ENCODE assay signal across 9 cellular contexts in genomic region chrX:154401045-154401799, GRCh38. TPM values are rescaled to one million over a fixed set of nuclear protein-coding genes. Genes with fewer than 3 reads are reported as not detected.
DNase-seq lines count a peak whose midpoint lies in the region; ATAC-seq and TF ChIP-seq lines count a peak whose summit lies in the region.
"Had no signal": no experiment of that assay in that cellular context is flagged by ENCODE, and none has a peak within 500 bp of the region (broad histone marks: within the 10 kb centered on the region; RNA-seq: fewer than 3 reads in every experiment).

No MANE protein-coding gene starts in this region.

- DNase-seq in natural killer cell treated with Interleukin-12 subunit alpha and Interleukin-12 subunit beta and Interleukin-15 and Interleukin-18, amount 100 ng/mL, for 72 hours (ENCODE audit: low spot score) = no peak
- no peak for DNase-seq in natural killer cell
- DNase-seq in endothelial cell (ENCODE audit: low spot score) = no peak
- no peak for DNase-seq in NK-92 (lab: John Stamatoyannopoulos, UW; ENCODE audit: unreplicated experiment)
- no peak for DNase-seq in mucosa of gallbladder (ENCODE audit: low spot score)
- DNase-seq in tibial artery = no peak
- DNase-seq: activated CD4-positive, CD25-positive, alpha-beta regulatory T cell treated with anti-CD3 and anti-CD28 coated beads, Interleukin-2, amount 50 U/mL, for 72 hours had no signal

- ATAC-seq in natural killer cell treated with Interleukin-12 subunit alpha and Interleukin-12 subunit beta and Interleukin-15 and Interleukin-18, amount 100 ng/mL, for 72 hours = no peak
- no peak for ATAC-seq in natural killer cell

- H3K27me3 Mint-ChIP-seq in natural killer cell treated with Interleukin-12 subunit alpha and Interleukin-12 subunit beta and Interleukin-15 and Interleukin-18, amount 100 ng/mL, for 72 hours = peaks cover 0 to 5% of the 10 kb centered on the region in 2 donors
- peaks cover 0 to 8% of the 10 kb centered on the region in 2 donors for H3K27me3 Mint-ChIP-seq in natural killer cell (ENCODE audit: low read depth in 2 of 2)
- H3K27me3 Mint-ChIP-seq in endothelial cell (ENCODE audit: unreplicated experiment) = peaks cover 21% of the 10 kb centered on the region

- H3K36me3 ChIP-seq in urinary bladder (ENCODE audit: insufficient read depth) = peaks cover 3% of the 10 kb centered on the region
- H3K36me3 ChIP-seq in tibial artery = peaks cover 15 to 24% (median 23%) of the 10 kb centered on the region in 3 donors

- H3K9me3 Mint-ChIP-seq in natural killer cell treated with Interleukin-12 subunit alpha and Interleukin-12 subunit beta and Interleukin-15 and Interleukin-18, amount 100 ng/mL, for 72 hours = no peaks in the 10 kb centered on the region
- H3K9me3 Mint-ChIP-seq in natural killer cell = no peaks in the 10 kb centered on the region
- no peaks in the 10 kb centered on the region for H3K9me3 Mint-ChIP-seq in endothelial cell (ENCODE audit: unreplicated experiment)

- no peaks in the 10 kb centered on the region for H3K27me3 ChIP-seq in tibial artery

- H3K4me1 Mint-ChIP-seq in natural killer cell treated with Interleukin-12 subunit alpha and Interleukin-12 subunit beta and Interleukin-15 and Interleukin-18, amount 100 ng/mL, for 72 hours (ENCODE audit: low read depth in 2 of 2) = peaks cover 8 to 21% of the 10 kb centered on the region in 2 donors
- H3K4me1 Mint-ChIP-seq in natural killer cell = peaks cover 14 to 19% of the 10 kb centered on the region in 2 donors
- peaks cover 12% of the 10 kb centered on the region for H3K4me1 Mint-ChIP-seq in endothelial cell (ENCODE audit: unreplicated experiment)

- H3K4me3 ChIP-seq in urinary bladder (ENCODE audit: low read depth, low read length) (no peak overlapping the region), tibial artery (no peak overlapping the region)

- peak overlapping the region; percentile 96 to 98 for H3K27ac Mint-ChIP-seq in natural killer cell treated with Interleukin-12 subunit alpha and Interleukin-12 subunit beta and Interleukin-15 and Interleukin-18, amount 100 ng/mL, for 72 hours
- peak overlapping the region in 1 of 2 donors; percentile 98 for H3K27ac Mint-ChIP-seq in natural killer cell
- peak overlapping the region; percentile 42 for H3K27ac Mint-ChIP-seq in endothelial cell (ENCODE audit: unreplicated experiment)

- H3K4me1 ChIP-seq in urinary bladder (ENCODE audit: insufficient read depth) (no peaks in the 10 kb centered on the region), tibial artery (peaks cover 0 to 19% (median 12%) of the 10 kb centered on the region in 4 donors)

- intact Hi-C loops in natural killer cell (cut with micrococcal nuclease) (no loop called here), tibial artery (cut with DNase I; ENCODE audit: low total_unique reads) (loop anchor here (5.0 kb wide), 1 partner anchor 131 kb away; no protein-coding TSS in a partner anchor)

- 40% methylated on average over 6 of the region's 6 CpGs for whole genome bisulfite sequencing in urinary bladder

- TF ChIP-seq CTCF in natural killer cell (IDR thresholded peaks at IDR 0.05) (no peak), endothelial cell (IDR thresholded peaks at IDR 0.05; ENCODE audit: unreplicated experiment) (no peak), tibial artery (IDR thresholded peaks at IDR 0.05) (no peak)

- H3K27ac ChIP-seq in urinary bladder (ENCODE audit: low read depth) = peak overlapping the region; percentile 45
- H3K27ac ChIP-seq in tibial artery = no peak overlapping the region

- H3K36me3 Mint-ChIP-seq in natural killer cell treated with Interleukin-12 subunit alpha and Interleukin-12 subunit beta and Interleukin-15 and Interleukin-18, amount 100 ng/mL, for 72 hours = peaks cover 16% of the 10 kb centered on the region
- H3K36me3 Mint-ChIP-seq in natural killer cell = no peaks in the 10 kb centered on the region
- peaks cover 22% of the 10 kb centered on the region for H3K36me3 Mint-ChIP-seq in endothelial cell (ENCODE audit: low read depth, unreplicated experiment)

- H3K9me3 ChIP-seq in tibial artery = no peaks in the 10 kb centered on the region

- H3K4me3 Mint-ChIP-seq in natural killer cell treated with Interleukin-12 subunit alpha and Interleukin-12 subunit beta and Interleukin-15 and Interleukin-18, amount 100 ng/mL, for 72 hours = peak overlapping the region; percentile 96
- H3K4me3 Mint-ChIP-seq in natural killer cell (no peak overlapping the region), endothelial cell (ENCODE audit: unreplicated experiment) (no peak overlapping the region)

TF ChIP-seq in PFSK-1, 5 proteins besides CTCF, POLR2A, EP300 and RAD21:
- TF ChIP-seq POLR2AphosphoS5 (IDR thresholded peaks at IDR 0.05; ENCODE audit: low read depth, low read length) (peak; percentile 99), SIN3A (IDR thresholded peaks at IDR 0.05; ENCODE audit: borderline replicate concordance, insufficient read depth, low read length) (peak; percentile 91), FOXP2 (optimal IDR thresholded peaks at IDR 0.05; ENCODE audit: borderline replicate concordance, extremely low read depth, extremely low read length, insufficient read depth) (no peak)

RNA-seq across cellular contexts. Expression of gene RPL10, which starts 3.0 kb away (rescaled TPM):
- 1,000 to 10,000 TPM; 1,953 to 2,194 TPM for total RNA-seq in natural killer cell treated with Interleukin-12 subunit alpha and Interleukin-12 subunit beta and Interleukin-15 and Interleukin-18, amount 100 ng/mL, for 72 hours
- total RNA-seq in natural killer cell (1,000 to 10,000 TPM; 2,249 to 2,456 (median 2,324) TPM), endothelial cell (ENCODE audit: unreplicated experiment) (3,704 TPM), urinary bladder (3,691 TPM), mucosa of gallbladder (1,937 TPM)
- 4,693 TPM for polyA plus RNA-seq in PFSK-1 (2012; ENCODE audit: insufficient read length, low read depth)
- 5,631 TPM for polyA plus RNA-seq in urinary bladder

RNA-seq across cellular contexts. Expression of gene DNASE1L1, which starts 7.8 kb away (rescaled TPM):
- 10 to 100 TPM; 12.4 to 14.6 TPM for total RNA-seq in natural killer cell treated with Interleukin-12 subunit alpha and Interleukin-12 subunit beta and Interleukin-15 and Interleukin-18, amount 100 ng/mL, for 72 hours
- total RNA-seq in natural killer cell = 10 to 100 TPM; 16.7 to 19.6 (median 16.8) TPM
- 16.1 TPM for polyA plus RNA-seq in PFSK-1 (2012; ENCODE audit: insufficient read length, low read depth)
- 38.6 TPM for total RNA-seq in endothelial cell (ENCODE audit: unreplicated experiment)
- total RNA-seq in urinary bladder = 11.9 TPM
- polyA plus RNA-seq in urinary bladder = 22.3 TPM
- 28.2 TPM for total RNA-seq in mucosa of gallbladder

RNA-seq across cellular contexts. Expression of gene TAFAZZIN, which starts 10.1 kb away (rescaled TPM):
- 10 to 100 TPM; 47.4 to 73.7 TPM for total RNA-seq in natural killer cell treated with Interleukin-12 subunit alpha and Interleukin-12 subunit beta and Interleukin-15 and Interleukin-18, amount 100 ng/mL, for 72 hours
- 10 to 100 TPM; 67.3 to 87.2 (median 67.7) TPM for total RNA-seq in natural killer cell
- 55.3 TPM for polyA plus RNA-seq in PFSK-1 (2012; ENCODE audit: insufficient read length, low read depth)
- total RNA-seq in endothelial cell (ENCODE audit: unreplicated experiment) = 56.4 TPM
- 13.4 TPM for total RNA-seq in urinary bladder
- polyA plus RNA-seq in urinary bladder = 33.4 TPM
- total RNA-seq in mucosa of gallbladder = 49.8 TPM

RNA-seq across cellular contexts. Expression of gene EMD, which starts 22.1 kb away (rescaled TPM):
- 10 to 100 TPM; 49.2 to 61.9 TPM for total RNA-seq in natural killer cell treated with Interleukin-12 subunit alpha and Interleukin-12 subunit beta and Interleukin-15 and Interleukin-18, amount 100 ng/mL, for 72 hours
- total RNA-seq in natural killer cell = 100 to 1,000 TPM; 141 to 175 (median 152) TPM
- polyA plus RNA-seq in PFSK-1 (2012; ENCODE audit: insufficient read length, low read depth) = 181 TPM
- 44.7 TPM for total RNA-seq in endothelial cell (ENCODE audit: unreplicated experiment)
- 25.9 TPM for total RNA-seq in urinary bladder
- polyA plus RNA-seq in urinary bladder = 138 TPM
- 62.6 TPM for total RNA-seq in mucosa of gallbladder

RNA-seq across cellular contexts. Expression of gene FLNA, which starts 26.8 kb away (rescaled TPM):
- 100 to 1,000 TPM; 574 to 727 TPM for total RNA-seq in natural killer cell treated with Interleukin-12 subunit alpha and Interleukin-12 subunit beta and Interleukin-15 and Interleukin-18, amount 100 ng/mL, for 72 hours
- total RNA-seq in natural killer cell (1,000 to 10,000 TPM; 2,872 to 3,483 (median 2,927) TPM), endothelial cell (ENCODE audit: unreplicated experiment) (1,022 TPM), urinary bladder (1,306 TPM), mucosa of gallbladder (2,367 TPM)
- 697 TPM for polyA plus RNA-seq in PFSK-1 (2012; ENCODE audit: insufficient read length, low read depth)
- polyA plus RNA-seq in urinary bladder = 6,054 TPM
